Comparison of ENCODE assay signal across 2 cellular contexts in the genomic region with DNA sequence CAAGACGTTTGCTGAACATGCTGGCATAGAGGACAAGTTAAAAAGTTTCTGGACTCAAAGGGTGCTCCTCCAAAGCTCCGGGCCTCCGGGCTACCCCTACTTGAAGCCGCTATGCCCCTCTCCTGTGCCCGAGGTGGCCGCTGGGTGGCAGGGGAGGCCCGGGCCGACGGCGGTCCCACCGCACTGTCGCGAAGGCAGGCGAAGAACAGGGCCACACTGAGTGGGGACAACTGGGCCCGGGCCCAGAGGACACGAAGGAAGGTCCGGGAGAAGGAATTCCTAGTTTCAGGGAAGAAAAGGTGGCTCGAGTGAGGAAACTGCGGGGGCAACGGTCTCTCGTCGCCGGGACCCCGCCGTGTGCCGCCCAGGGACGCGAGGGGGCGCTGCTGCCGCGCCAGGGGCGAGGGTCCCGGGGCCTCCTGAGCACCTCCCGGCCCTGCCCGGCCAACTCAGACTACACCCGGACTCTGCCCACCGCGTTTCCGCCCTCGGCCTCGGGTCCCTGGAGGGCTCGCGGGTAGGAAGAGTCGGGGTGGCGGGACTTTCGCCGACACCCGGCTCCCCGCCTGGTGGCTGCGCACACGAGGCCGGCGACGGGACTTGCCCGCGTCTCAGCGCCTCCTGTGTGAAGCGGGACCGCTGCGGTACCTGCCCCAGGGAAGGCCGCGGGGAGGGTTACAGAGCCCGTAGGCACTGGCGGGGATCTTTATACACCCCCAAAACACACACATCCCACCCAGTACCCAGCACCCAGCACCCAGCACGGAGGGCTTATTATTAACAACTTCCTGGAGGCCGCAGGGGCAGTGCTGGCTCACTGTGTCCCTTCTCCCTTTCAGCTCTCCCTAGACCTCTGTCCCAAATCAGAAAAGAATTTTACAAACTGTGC.
TF ChIP-seq lines count a peak whose summit lies in the region.

No MANE protein-coding gene starts in this region.

TF ChIP-seq in HCT116, 20 proteins besides CTCF, POLR2A, EP300 and RAD21 (continued from another document):
- TF ChIP-seq, protein P1, sequence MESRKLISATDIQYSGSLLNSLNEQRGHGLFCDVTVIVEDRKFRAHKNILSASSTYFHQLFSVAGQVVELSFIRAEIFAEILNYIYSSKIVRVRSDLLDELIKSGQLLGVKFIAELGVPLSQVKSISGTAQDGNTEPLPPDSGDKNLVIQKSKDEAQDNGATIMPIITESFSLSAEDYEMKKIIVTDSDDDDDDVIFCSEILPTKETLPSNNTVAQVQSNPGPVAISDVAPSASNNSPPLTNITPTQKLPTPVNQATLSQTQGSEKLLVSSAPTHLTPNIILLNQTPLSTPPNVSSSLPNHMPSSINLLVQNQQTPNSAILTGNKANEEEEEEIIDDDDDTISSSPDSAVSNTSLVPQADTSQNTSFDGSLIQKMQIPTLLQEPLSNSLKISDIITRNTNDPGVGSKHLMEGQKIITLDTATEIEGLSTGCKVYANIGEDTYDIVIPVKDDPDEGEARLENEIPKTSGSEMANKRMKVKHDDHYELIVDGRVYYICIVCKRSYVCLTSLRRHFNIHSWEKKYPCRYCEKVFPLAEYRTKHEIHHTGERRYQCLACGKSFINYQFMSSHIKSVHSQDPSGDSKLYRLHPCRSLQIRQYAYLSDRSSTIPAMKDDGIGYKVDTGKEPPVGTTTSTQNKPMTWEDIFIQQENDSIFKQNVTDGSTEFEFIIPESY (IDR thresholded peaks at IDR 0.05; ENCODE audit: extremely low read depth, insufficient replicate concordance, low read length) = no peak
- TF ChIP-seq EZH2phosphoT487 (IDR thresholded peaks at IDR 0.05; ENCODE audit: borderline replicate concordance) = no peak
- TF ChIP-seq FOSL1 (IDR thresholded peaks at IDR 0.05; ENCODE audit: low read depth) = no peak
- no peak for TF ChIP-seq POLR2AphosphoS5 (IDR thresholded peaks at IDR 0.05; ENCODE audit: low read depth, low read length)
- no peak for TF ChIP-seq CEBPB (IDR thresholded peaks at IDR 0.05; ENCODE audit: low read depth)
- TF ChIP-seq SP1 (IDR thresholded peaks at IDR 0.05; ENCODE audit: low read depth) = no peak
- TF ChIP-seq, protein P2, sequence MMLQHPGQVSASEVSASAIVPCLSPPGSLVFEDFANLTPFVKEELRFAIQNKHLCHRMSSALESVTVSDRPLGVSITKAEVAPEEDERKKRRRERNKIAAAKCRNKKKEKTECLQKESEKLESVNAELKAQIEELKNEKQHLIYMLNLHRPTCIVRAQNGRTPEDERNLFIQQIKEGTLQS (IDR thresholded peaks at IDR 0.05) = no peak
- TF ChIP-seq YY1 (IDR thresholded peaks at IDR 0.05; ENCODE audit: extremely low read depth, insufficient replicate concordance, low read depth, low read length) = no peak
- TF ChIP-seq, protein P3, sequence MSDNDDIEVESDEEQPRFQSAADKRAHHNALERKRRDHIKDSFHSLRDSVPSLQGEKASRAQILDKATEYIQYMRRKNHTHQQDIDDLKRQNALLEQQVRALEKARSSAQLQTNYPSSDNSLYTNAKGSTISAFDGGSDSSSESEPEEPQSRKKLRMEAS (IDR thresholded peaks at IDR 0.05) = no peak
- no peak for TF ChIP-seq ZNF274 (IDR thresholded peaks at IDR 0.05; ENCODE audit: low read depth, low read length)
- no peak for TF ChIP-seq EGR1 (IDR thresholded peaks at IDR 0.05; ENCODE audit: low read depth)

TF ChIP-seq in liver, 16 proteins besides CTCF, POLR2A, EP300 and RAD21 (continued from another document):
- TF ChIP-seq, protein P4, sequence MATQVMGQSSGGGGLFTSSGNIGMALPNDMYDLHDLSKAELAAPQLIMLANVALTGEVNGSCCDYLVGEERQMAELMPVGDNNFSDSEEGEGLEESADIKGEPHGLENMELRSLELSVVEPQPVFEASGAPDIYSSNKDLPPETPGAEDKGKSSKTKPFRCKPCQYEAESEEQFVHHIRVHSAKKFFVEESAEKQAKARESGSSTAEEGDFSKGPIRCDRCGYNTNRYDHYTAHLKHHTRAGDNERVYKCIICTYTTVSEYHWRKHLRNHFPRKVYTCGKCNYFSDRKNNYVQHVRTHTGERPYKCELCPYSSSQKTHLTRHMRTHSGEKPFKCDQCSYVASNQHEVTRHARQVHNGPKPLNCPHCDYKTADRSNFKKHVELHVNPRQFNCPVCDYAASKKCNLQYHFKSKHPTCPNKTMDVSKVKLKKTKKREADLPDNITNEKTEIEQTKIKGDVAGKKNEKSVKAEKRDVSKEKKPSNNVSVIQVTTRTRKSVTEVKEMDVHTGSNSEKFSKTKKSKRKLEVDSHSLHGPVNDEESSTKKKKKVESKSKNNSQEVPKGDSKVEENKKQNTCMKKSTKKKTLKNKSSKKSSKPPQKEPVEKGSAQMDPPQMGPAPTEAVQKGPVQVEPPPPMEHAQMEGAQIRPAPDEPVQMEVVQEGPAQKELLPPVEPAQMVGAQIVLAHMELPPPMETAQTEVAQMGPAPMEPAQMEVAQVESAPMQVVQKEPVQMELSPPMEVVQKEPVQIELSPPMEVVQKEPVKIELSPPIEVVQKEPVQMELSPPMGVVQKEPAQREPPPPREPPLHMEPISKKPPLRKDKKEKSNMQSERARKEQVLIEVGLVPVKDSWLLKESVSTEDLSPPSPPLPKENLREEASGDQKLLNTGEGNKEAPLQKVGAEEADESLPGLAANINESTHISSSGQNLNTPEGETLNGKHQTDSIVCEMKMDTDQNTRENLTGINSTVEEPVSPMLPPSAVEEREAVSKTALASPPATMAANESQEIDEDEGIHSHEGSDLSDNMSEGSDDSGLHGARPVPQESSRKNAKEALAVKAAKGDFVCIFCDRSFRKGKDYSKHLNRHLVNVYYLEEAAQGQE (IDR thresholded peaks at IDR 0.05) = no peak
